In the genomic region with DNA sequence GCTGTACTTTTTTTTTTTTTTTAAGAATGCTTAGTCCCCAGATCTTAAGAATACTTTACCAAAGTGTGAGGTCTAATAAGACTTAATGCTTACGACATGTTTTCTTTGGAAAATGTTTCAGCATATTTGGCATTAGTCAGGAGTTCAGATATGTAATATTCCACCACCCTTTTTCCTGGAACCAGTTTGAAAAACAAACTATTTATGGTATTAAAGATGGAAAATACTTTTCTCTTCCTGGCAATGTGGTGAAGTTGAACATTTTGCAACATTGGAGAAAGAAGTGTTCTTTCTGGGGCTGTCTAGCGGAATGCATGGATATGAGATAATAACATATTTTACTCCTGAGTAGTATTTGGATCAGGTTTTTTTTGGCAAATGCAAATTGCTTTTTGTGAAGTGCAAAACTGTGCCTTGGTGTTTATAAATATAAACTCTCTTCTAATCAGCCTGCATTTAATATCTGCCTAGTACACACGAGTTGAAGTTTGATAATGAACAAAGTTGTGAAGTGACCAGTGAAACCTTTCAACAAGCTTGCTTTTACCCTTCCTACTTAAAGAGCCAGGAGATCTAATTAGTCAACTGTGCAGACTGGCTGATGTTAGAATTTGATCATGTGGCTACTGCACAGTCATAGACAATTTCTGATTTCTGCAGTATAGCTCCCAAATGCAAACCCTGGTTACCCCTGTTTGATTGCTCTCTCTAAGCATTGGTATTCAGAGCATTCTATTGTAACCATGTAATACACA, we compare ENCODE assay signal across 7 cellular contexts. TPM values are rescaled to one million over a fixed set of nuclear protein-coding genes. Genes with fewer than 3 reads are reported as not detected.
A peak's percentile ranks its signal among the peaks of the same experiment; 100 is the strongest.
DNase-seq lines count a peak whose midpoint lies in the region; ATAC-seq, FAIRE-seq and TF ChIP-seq lines count a peak whose summit lies in the region.

No MANE protein-coding gene starts in this region.

- in situ Hi-C loops in GM12878 (cut with MboI) = no loop called here

- H3K27ac ChIP-seq in GM12878 (ENCODE audit: control insufficient read depth, insufficient read depth) = peak overlapping the region; percentile 64; the same call in 1 of the 2 replicates
- H3K27ac ChIP-seq in right lobe of liver = peak overlapping the region; percentile 1 to 71 (median 54)
- peak overlapping the region; percentile 6 for H3K27ac ChIP-seq in thymus (ENCODE audit: low read depth)

- peak; percentile 58 for ATAC-seq in GM12878
- peak; percentile 29 to 49 (median 41) for ATAC-seq in right lobe of liver
- no peak for ATAC-seq in GM21423 (IDR thresholded peaks at IDR 0.05; ENCODE audit: unreplicated experiment)
- no peak for ATAC-seq in HG03108 (IDR thresholded peaks at IDR 0.05; ENCODE audit: unreplicated experiment)

- RAD21 ChIA-PET in GM12878 (lab: Charles Lee; ENCODE audit: unreplicated experiment) = interaction anchor here (1.1 to 3.2 kb wide), 13 partner anchors 10 to 88 kb away, joined by 3 to 16 read pairs (median 5); partner anchors contain the start of gene MAP3K8

- peak overlapping the region; percentile 64; the same call in 1 of the 2 replicates for H3K4me2 ChIP-seq in GM12878 (ENCODE audit: control insufficient read depth, insufficient read depth)

- TF ChIP-seq POLR2A in H54 (IDR thresholded peaks at IDR 0.05; ENCODE audit: low read depth, low read length) (no peak), GM12878 (IDR thresholded peaks at IDR 0.05; ENCODE audit: low read depth, low read length) (no peak), right lobe of liver (IDR thresholded peaks at IDR 0.05) (no peak)

- no peaks in the 10 kb centered on the region; the same call in 1 of the 2 replicates for H3K79me2 ChIP-seq in GM12878 (ENCODE audit: control insufficient read depth, insufficient read depth, low read length)

- H4K20me1 ChIP-seq in GM12878 (ENCODE audit: control insufficient read depth, insufficient read depth) = no peaks in the 10 kb centered on the region

- no TSS peak for BruUV-seq in GM12878 (replicated peaks; lab: Mats Ljungman, UMichigan)

- no peak for TF ChIP-seq RAD21 in GM12878 (IDR thresholded peaks at IDR 0.05; ENCODE audit: insufficient read depth, low read depth, low read length)

- POLR2A ChIA-PET in GM12878 (lab: Charles Lee) = interaction anchor here (1.0 to 2.3 kb wide), 5 partner anchors 11 to 39 kb away, joined by 3 to 11 read pairs (median 3); no protein-coding TSS in a partner anchor

- H3K9ac ChIP-seq in GM12878 (ENCODE audit: control insufficient read depth, insufficient read depth, low read length) = no peak overlapping the region

- H3K27me3 ChIP-seq in GM12878 (replicated peaks in 1 of 2; ENCODE audit: control insufficient read depth in 2 of 2, insufficient read depth in 2 of 2, low read length in 1 of 2) (no peaks in the 10 kb centered on the region), right lobe of liver (no peaks in the 10 kb centered on the region), thymus (ENCODE audit: control insufficient read depth, insufficient read depth) (no peaks in the 10 kb centered on the region)

- FAIRE-seq in H54 (lab: Jason Lieb, UNC) (peak; percentile 52), GM12878 (lab: Jason Lieb, UNC) (no peak)

- no peak for TF ChIP-seq EP300 in GM12878 (IDR thresholded peaks at IDR 0.05; ENCODE audit: borderline replicate concordance in 1 of 2, control insufficient read depth in 1 of 2, low read depth in 2 of 2, low read length in 2 of 2)

- no peak overlapping the region for H2AFZ ChIP-seq in GM12878 (ENCODE audit: control insufficient read depth, low read depth, low read length)

- intact Hi-C loops in GM12878 (cut with micrococcal nuclease; ENCODE audit: unreplicated experiment) = loop anchor here (5.0 kb wide), 1 partner anchor 37 kb away; no protein-coding TSS in a partner anchor
- intact Hi-C loops in right lobe of liver (cut with DNase I) = no loop called here

- TF ChIP-seq CTCF in GM12878 (IDR thresholded peaks at IDR 0.05 in 2 of 3, conservative IDR thresholded peaks at IDR 0.05 in 1 of 3; ENCODE audit: control insufficient read depth in 2 of 3, extremely low read depth in 1 of 3, insufficient read depth in 1 of 3, low read depth in 3 of 3, low read length in 3 of 3) (no peak), right lobe of liver (IDR thresholded peaks at IDR 0.05) (no peak)

- H3K36me3 ChIP-seq in GM12878 (ENCODE audit: control insufficient read depth in 2 of 2, insufficient read depth in 2 of 2, low read length in 1 of 2) (peaks cover 21 to 36% of the 10 kb centered on the region in 2 experiments), right lobe of liver (peaks cover 3 to 44% (median 9%) of the 10 kb centered on the region in 4 donors), thymus (ENCODE audit: control insufficient read depth, insufficient read depth) (no peaks in the 10 kb centered on the region)

- no peak overlapping the region for H3K4me3 ChIP-seq in GM12878
- H3K4me3 ChIP-seq in right lobe of liver = no peak overlapping the region
- H3K4me3 ChIP-seq in thymus (ENCODE audit: low read length) = no peak overlapping the region

- SMC1A ChIA-PET in GM12878 (lab: Charles Lee; ENCODE audit: uncharacterized antibody, unreplicated experiment) = interaction anchor here (1.0 to 4.4 kb wide), 17 partner anchors 8 to 82 kb away, joined by 3 to 35 read pairs (median 5); partner anchors contain the start of gene MAP3K8

- 38% methylated on average over 3 of the region's 3 CpGs for WGBS in GM12878 (ENCODE audit: insufficient coverage, insufficient replicate concordance, low lambda C conversion rate, missing lambda C conversion rate)
- WGBS in right lobe of liver (ENCODE audit: insufficient coverage, low coverage, low lambda C conversion rate, missing lambda C conversion rate) = 53% methylated on average over 3 of the region's 3 CpGs
- 89% methylated on average over 3 of the region's 3 CpGs for WGBS in thymus

- H3K9me3 ChIP-seq in GM12878 (replicated peaks; ENCODE audit: control insufficient read depth, insufficient read depth, low read length) = no peaks in the 10 kb centered on the region
- H3K9me3 ChIP-seq in right lobe of liver = no peaks in the 10 kb centered on the region
- H3K9me3 ChIP-seq in thymus (ENCODE audit: control insufficient read depth) = no peaks in the 10 kb centered on the region

- DNase-seq in H54 (ENCODE audit: insufficient read length, low spot score) (no peak), GM12878 (ENCODE audit: low read depth, low spot score) (no peak), right lobe of liver (no peak), DMS79 (lab: John Stamatoyannopoulos, UW) (no peak)

- CTCF ChIA-PET in GM12878 (lab: Yijun Ruan, JAX) = interaction anchor here (0.8 to 2.5 kb wide), 8 partner anchors 9 to 82 kb away, joined by 4 to 10 read pairs (median 6); no protein-coding TSS in a partner anchor

- H3K4me1 ChIP-seq in GM12878 (ENCODE audit: control insufficient read depth, insufficient read depth, low read length) (peaks cover 15% of the 10 kb centered on the region), right lobe of liver (peaks cover 0 to 5% (median 0%) of the 10 kb centered on the region in 4 donors), thymus (ENCODE audit: control insufficient read depth, insufficient read depth, low read length) (peaks cover 2% of the 10 kb centered on the region)

TF ChIP-seq in GM12878, 131 proteins besides CTCF, POLR2A, EP300 and RAD21 (continues in another document):
- no peak for TF ChIP-seq NR2C2 (IDR thresholded peaks at IDR 0.05; ENCODE audit: borderline replicate concordance, control insufficient read depth, insufficient read length, low read depth)
- TF ChIP-seq ZNF274 (IDR thresholded peaks at IDR 0.05; ENCODE audit: insufficient read depth, insufficient read length) = no peak
- no peak for TF ChIP-seq IRF5 (IDR thresholded peaks at IDR 0.05; ENCODE audit: borderline replicate concordance)
- no peak for TF ChIP-seq POLR2AphosphoS2 (IDR thresholded peaks at IDR 0.05; ENCODE audit: low read depth, low read length)
- no peak for TF ChIP-seq ZNF217 (IDR thresholded peaks at IDR 0.05)
- TF ChIP-seq FOS (IDR thresholded peaks at IDR 0.05; ENCODE audit: borderline replicate concordance, extremely low read depth, insufficient read length) = no peak
- TF ChIP-seq STAT1 (conservative IDR thresholded peaks at IDR 0.05) = no peak
- TF ChIP-seq FOXM1 (IDR thresholded peaks at IDR 0.05; ENCODE audit: low read depth, low read length) = no peak
- TF ChIP-seq CREB1 (IDR thresholded peaks at IDR 0.05; ENCODE audit: low read depth) = no peak
- no peak for TF ChIP-seq TCF12 (IDR thresholded peaks at IDR 0.05; ENCODE audit: low read depth, low read length)
- TF ChIP-seq ETV6 (conservative IDR thresholded peaks at IDR 0.05 in 1 of 2, IDR thresholded peaks at IDR 0.05 in 1 of 2; ENCODE audit: borderline replicate concordance in 1 of 2, low read depth in 1 of 2) = no peak

RNA-seq across cellular contexts. Expression of gene MAP3K8, which starts 20.9 kb away (rescaled TPM):
- total RNA-seq in GM12878 (2013; cell fraction: nucleolus; rRNA removed) = 126 and 129 TPM in 2 replicates
- total RNA-seq in GM12878 (2014; rRNA removed) = 25.5 and 32.9 TPM in 2 replicates
- 30.2 and 31.5 TPM in 2 replicates for total RNA-seq in GM12878 (2014; rRNA removed; fragmentation: Illumina TruSeq; extraction: Trizol)
- total RNA-seq in GM12878 (2021) = 41.3 and 41.7 TPM in 2 replicates
- polyA plus RNA-seq in GM12878 (2011; ENCODE audit: low read depth) = 45.4 TPM
- polyA plus RNA-seq in GM12878 (2011; rRNA removed) = 115 and 146 TPM in 2 replicates
- 41.1 and 48.5 TPM in 2 replicates for polyA plus RNA-seq in GM12878 (2011; cell fraction: cytosol; rRNA removed)
- 65.2 and 95.6 TPM in 2 replicates for polyA plus RNA-seq in GM12878 (2011; cell fraction: nucleus; rRNA removed)
- polyA plus RNA-seq in GM12878 (2012) = 53.5 and 61.5 TPM in 2 replicates
- polyA plus RNA-seq in GM12878 (2014; fragmentation: Illumina TruSeq; extraction: Trizol) = 39.1 and 43.6 TPM in 2 replicates
- 10 to 100 TPM; 45.5 to 47.9 TPM for polyA plus RNA-seq in GM12878 (2014; fragmentation: Nextera tagmentation; extraction: Ambion mirVana)
- 33.6 and 38.5 TPM in 2 replicates for polyA plus RNA-seq in GM12878 (2014; rRNA removed)
- 10 to 100 TPM; 36.2 to 45.6 TPM for polyA plus RNA-seq in GM12878 (2016; fragmentation: Nextera tagmentation; extraction: Ambion mirVana)
- polyA minus RNA-seq in GM12878 (2011; rRNA and poly(A)+ RNA removed) = 64.8 and 78.0 TPM in 2 replicates
- 19.9 and 20.1 TPM in 2 replicates for polyA minus RNA-seq in GM12878 (2011; cell fraction: cytosol; rRNA and poly(A)+ RNA removed)
- polyA minus RNA-seq in GM12878 (2011; cell fraction: nucleus; rRNA and poly(A)+ RNA removed) = 41.0 and 41.7 TPM in 2 replicates
- 10 to 100 TPM in 1 of 6 experiments, 1 to 10 TPM in 5; 3.1 to 21.9 (median 6.1) TPM for total RNA-seq in right lobe of liver
- 54.3 TPM for polyA plus RNA-seq in thymus

Comparison
In these comparisons a context has a peak if more than half of its experiments do, and no peak if none do; other contexts are left out.
1. ATAC-seq: peak in GM12878 (single experiment) and right lobe of liver (4 of 4); none in GM21423 (single experiment) and HG03108 (single experiment).
2. H3K27ac ChIP-seq: peak in every context shown above with its lines; median percentile 64 in GM12878; 54 in right lobe of liver; 6 in thymus.